21 cellular contexts compared by ENCODE assay signal in the genomic region with DNA sequence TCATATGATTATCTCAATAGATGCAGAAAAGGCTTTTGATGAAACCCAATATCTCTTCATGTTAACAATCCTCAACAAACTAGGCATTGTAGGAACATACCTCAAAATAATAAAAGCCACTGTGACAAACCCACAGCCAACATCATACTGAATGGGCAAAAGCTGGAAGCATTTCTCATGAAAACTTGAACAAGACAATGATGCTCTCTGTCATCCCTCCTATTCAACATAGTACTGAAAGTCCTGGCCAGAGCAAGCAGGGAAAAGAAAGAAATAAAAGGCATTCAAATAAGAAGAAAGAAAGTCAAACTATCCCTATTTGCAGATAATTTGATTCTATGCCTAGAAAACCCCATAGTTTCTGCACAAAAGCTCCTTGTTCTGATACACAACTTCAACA.
"Had no signal": no experiment of that assay in that cellular context is flagged by ENCODE, and none has a peak within 500 bp of the region (broad histone marks: within the 10 kb centered on the region; RNA-seq: fewer than 3 reads in every experiment).

No MANE protein-coding gene starts in this region.

- DNase-seq: activated CD4-positive, alpha-beta T cell treated with anti-CD3 and anti-CD28 coated beads for 4 hours; activated CD8-positive, alpha-beta memory T cell treated with anti-CD3 and anti-CD28 coated beads, Interleukin-2, amount 50 U/mL, for 4 hours; activated CD8-positive, alpha-beta T cell treated with anti-CD3 and anti-CD28 coated beads for 36 hours; activated naive CD4-positive, alpha-beta T cell treated with anti-CD3 and anti-CD28 coated beads, Interleukin-2, amount 50 U/mL, for 16 hours; activated naive CD8-positive, alpha-beta T cell treated with anti-CD3 and anti-CD28 coated beads, Interleukin-2, amount 10 ng/mL, durations not matched to agents 7 days and 5 days; activated T-cell treated with anti-CD3 and anti-CD28 coated beads, Interleukin-2, amount 50 U/mL, for 72 hours; adrenal gland; NCI-H1092; NCI-H1417; NCI-H1930; NCI-H510A treated with DMSO at 0.1 percent for 48 hours; NCI-H69; NK-92 treated with Interleukin-12 subunit alpha and Interleukin-12 subunit beta, amount 100 ng/mL, for 24 hours; OCI-M1; Right ventricle myocardium superior; SJCRH30 had no signal

- H3K4me3 Mint-ChIP-seq: activated CD8-positive, alpha-beta T cell treated with anti-CD3 and anti-CD28 coated beads for 36 hours; activated naive CD8-positive, alpha-beta T cell treated with anti-CD3 and anti-CD28 coated beads, Interleukin-2, amount 10 ng/mL, durations not matched to agents 7 days and 5 days; activated T-cell treated with anti-CD3 and anti-CD28 coated beads, Interleukin-2, amount 50 U/mL, for 72 hours; T-helper 1 cell treated with Interleukin-12 subunit alpha and Interleukin-12 subunit beta and Interleukin-4 antibody, amounts not matched to agents 30 μg/mL and 1 μg/mL, for 36 hours had no signal

- H3K36me3 ChIP-seq: adrenal gland, SJCRH30 had no signal

- H3K27ac Mint-ChIP-seq: activated CD8-positive, alpha-beta T cell treated with anti-CD3 and anti-CD28 coated beads for 36 hours; activated naive CD8-positive, alpha-beta T cell treated with anti-CD3 and anti-CD28 coated beads, Interleukin-2, amount 10 ng/mL, durations not matched to agents 7 days and 5 days; activated T-cell treated with anti-CD3 and anti-CD28 coated beads, Interleukin-2, amount 50 U/mL, for 72 hours; T-helper 1 cell treated with Interleukin-12 subunit alpha and Interleukin-12 subunit beta and Interleukin-4 antibody, amounts not matched to agents 30 μg/mL and 1 μg/mL, for 36 hours had no signal

- H3K4me1 ChIP-seq: adrenal gland, SJCRH30 had no signal

- H3K4me3 ChIP-seq: adrenal gland, SJCRH30 had no signal

- H3K4me1 Mint-ChIP-seq: activated naive CD8-positive, alpha-beta T cell treated with anti-CD3 and anti-CD28 coated beads, Interleukin-2, amount 10 ng/mL, durations not matched to agents 7 days and 5 days had no signal

- H3K27me3 Mint-ChIP-seq: activated CD8-positive, alpha-beta T cell treated with anti-CD3 and anti-CD28 coated beads for 36 hours; activated naive CD8-positive, alpha-beta T cell treated with anti-CD3 and anti-CD28 coated beads, Interleukin-2, amount 10 ng/mL, durations not matched to agents 7 days and 5 days had no signal

- H3K9me3 ChIP-seq: adrenal gland, SJCRH30 had no signal

- H3K27ac ChIP-seq: adrenal gland, KMS-11, RWPE1, SJCRH30 had no signal

- H3K36me3 Mint-ChIP-seq: activated naive CD8-positive, alpha-beta T cell treated with anti-CD3 and anti-CD28 coated beads, Interleukin-2, amount 10 ng/mL, durations not matched to agents 7 days and 5 days had no signal

- ATAC-seq: activated CD4-positive, CD25-positive, alpha-beta regulatory T cell treated with anti-CD3 and anti-CD28 coated beads, Interleukin-2, amount 50 U/mL, for 24 hours; activated CD8-positive, alpha-beta T cell treated with anti-CD3 and anti-CD28 coated beads for 36 hours; activated T-cell treated with anti-CD3 and anti-CD28 coated beads, Interleukin-2, amount 50 U/mL, for 72 hours; Panc1 had no signal

- H3K27me3 ChIP-seq: adrenal gland, SJCRH30 had no signal
